Comparison of ENCODE assay signal across 8 cellular contexts in genomic region chr3:129413687-129414506, GRCh38. TPM values are rescaled to one million over a fixed set of nuclear protein-coding genes. Genes with fewer than 3 reads are reported as not detected.
DNase-seq lines count a peak whose midpoint lies in the region; ATAC-seq and TF ChIP-seq lines count a peak whose summit lies in the region.

No MANE protein-coding gene starts in this region.

- WGBS in adrenal gland, 4 donors: 32 to 43% (median 38%) methylated on average over 4 of the region's 4 CpGs
- WGBS in mesenchymal stem cell: 30% methylated on average over 3 of the region's 4 CpGs

- no peak overlapping the region for H3K4me3 Mint-ChIP-seq in T-helper 17 cell

- H3K9ac ChIP-seq in mesenchymal stem cell (ENCODE audit: low read length): peak overlapping the region; percentile 26

- H3K4me1 Mint-ChIP-seq in T-helper 17 cell: peaks cover 4% of the 10 kb centered on the region

- H3K4me2 ChIP-seq in mesenchymal stem cell (ENCODE audit: low read length, poor library complexity, severe bottlenecking): peak overlapping the region; percentile 51

- DNase-seq in adrenal gland (peak in 6 of 7 donors; percentile 59 to 76 (median 69)), mesenchymal stem cell (peak; percentile 98), NOMO-1 treated with dmso at 0.1 percent for 144 hours (lab: John Stamatoyannopoulos, UW; ENCODE audit: unreplicated experiment) (no peak), T-helper 17 cell (no peak), vagina (ENCODE audit: extremely low spot score in 2 of 2) (no peak)

- no peak overlapping the region for H3K27ac Mint-ChIP-seq in T-helper 17 cell

- no peaks in the 10 kb centered on the region for H3K79me1 ChIP-seq in mesenchymal stem cell (replicated peaks; ENCODE audit: low read length, poor library complexity, severe bottlenecking)

- intact Hi-C loops in adrenal gland (cut with DNase I): no loop called here
- intact Hi-C loops in vagina (cut with DNase I): no loop called here

- H3K9me3 ChIP-seq in adrenal gland (replicated peaks in 1 of 3) (no peaks in the 10 kb centered on the region), mesenchymal stem cell (ENCODE audit: control insufficient read depth, low read length) (no peaks in the 10 kb centered on the region), T-helper 17 cell (ENCODE audit: control insufficient read depth, low read length, poor library complexity, severe bottlenecking) (no peaks in the 10 kb centered on the region), vagina (no peaks in the 10 kb centered on the region)

- H3K27ac ChIP-seq in adrenal gland (peak overlapping the region in 4 of 5 donors; percentile 23 to 89 (median 80)), mesenchymal stem cell (ENCODE audit: low read length, poor library complexity, severe bottlenecking) (peak overlapping the region; percentile 93), vagina (no peak overlapping the region)

- no peak overlapping the region for H3K14ac ChIP-seq in mesenchymal stem cell (ENCODE audit: low read length in 2 of 2)

- peak overlapping the region; percentile 90 for H4K91ac ChIP-seq in mesenchymal stem cell (ENCODE audit: low read length)

- no peaks in the 10 kb centered on the region for H3K27me3 ChIP-seq in adrenal gland
- H3K27me3 ChIP-seq in mesenchymal stem cell (ENCODE audit: control insufficient read depth in 1 of 2, insufficient read depth in 1 of 2, low read length in 2 of 2): no peaks in the 10 kb centered on the region
- H3K27me3 ChIP-seq in vagina: no peaks in the 10 kb centered on the region

- H3K4ac ChIP-seq in mesenchymal stem cell (ENCODE audit: low read depth in 1 of 2, low read length in 2 of 2): peak overlapping the region; percentile 60 to 93

- peak overlapping the region; percentile 93 to 97 for H2BK12ac ChIP-seq in mesenchymal stem cell (ENCODE audit: low read length in 2 of 2)

- H2AFZ ChIP-seq in mesenchymal stem cell (ENCODE audit: low read depth, low read length): no peak overlapping the region

- H3K27me3 Mint-ChIP-seq in T-helper 17 cell: peaks cover 18% of the 10 kb centered on the region

- peak overlapping the region; percentile 35 for H2BK5ac ChIP-seq in mesenchymal stem cell (ENCODE audit: low read depth, low read length, poor library complexity, severe bottlenecking)

- H3K4me3 ChIP-seq in adrenal gland (no peak overlapping the region), mesenchymal stem cell (ENCODE audit: insufficient read depth in 1 of 2, low read depth in 1 of 2, low read length in 2 of 2) (no peak overlapping the region), vagina (no peak overlapping the region)

- H3K18ac ChIP-seq in mesenchymal stem cell (ENCODE audit: low read depth in 1 of 2, low read length in 2 of 2): peak overlapping the region; percentile 66 to 93

- H4K8ac ChIP-seq in mesenchymal stem cell (ENCODE audit: low read length): peak overlapping the region; percentile 27

- ATAC-seq in GM18511 (IDR thresholded peaks at IDR 0.05; ENCODE audit: unreplicated experiment) (peak; percentile 96), HG02938 (IDR thresholded peaks at IDR 0.05; ENCODE audit: unreplicated experiment) (peak; percentile 89), T-helper 17 cell (no peak), GM19395 (IDR thresholded peaks at IDR 0.05; ENCODE audit: unreplicated experiment) (no peak)

- TF ChIP-seq POLR2A in adrenal gland (IDR thresholded peaks at IDR 0.05): peak in 1 of 2 donors; percentile 38
- TF ChIP-seq POLR2A in vagina (IDR thresholded peaks at IDR 0.05): no peak

- TF ChIP-seq CTCF in adrenal gland (IDR thresholded peaks at IDR 0.05) (no peak), vagina (IDR thresholded peaks at IDR 0.05) (no peak)

- peak overlapping the region; percentile 4 for H2BK120ac ChIP-seq in mesenchymal stem cell (ENCODE audit: low read depth, low read length)

- H2BK15ac ChIP-seq in mesenchymal stem cell (ENCODE audit: low read depth, poor library complexity, severe bottlenecking): peak overlapping the region; percentile 73

- peak overlapping the region; percentile 92 for H2AK5ac ChIP-seq in mesenchymal stem cell (ENCODE audit: low read length, severe bottlenecking)

- H3K4me1 ChIP-seq in adrenal gland (replicated peaks in 1 of 2): peaks cover 8 to 26% of the 10 kb centered on the region in 2 donors
- H3K4me1 ChIP-seq in mesenchymal stem cell (ENCODE audit: control insufficient read depth, insufficient read depth, low read depth, low read length): peaks cover 14% of the 10 kb centered on the region
- H3K4me1 ChIP-seq in vagina: no peaks in the 10 kb centered on the region

- H3K23ac ChIP-seq in mesenchymal stem cell (ENCODE audit: low read length in 2 of 2): no peak overlapping the region

- no peaks in the 10 kb centered on the region for H3K36me3 ChIP-seq in adrenal gland (replicated peaks in 1 of 2)
- no peaks in the 10 kb centered on the region for H3K36me3 ChIP-seq in mesenchymal stem cell (ENCODE audit: control insufficient read depth in 1 of 2, insufficient read depth in 2 of 2, low read depth in 1 of 2, low read length in 2 of 2)
- H3K36me3 ChIP-seq in vagina: no peaks in the 10 kb centered on the region

- H3K36me3 Mint-ChIP-seq in T-helper 17 cell (ENCODE audit: low read depth): no peaks in the 10 kb centered on the region

RNA-seq across cellular contexts. Expression of gene EFCAB12, which starts 14.5 kb away (rescaled TPM):
- total RNA-seq in adrenal gland: 1 to 10 TPM in 2 of 8 donors, under 1 TPM in 5, not detected in 1; 0.17 to 1.3 (median 0.41) TPM
- 1 to 10 TPM in 2 of 3 donors, under 1 TPM in 1; 0.37 to 3.9 (median 2.8) TPM for polyA plus RNA-seq in adrenal gland
- polyA plus RNA-seq in mesenchymal stem cell (2013, experiment 1 of 2): 0.39 TPM
- 0.42 TPM for polyA plus RNA-seq in mesenchymal stem cell (2013, experiment 2 of 2)
- total RNA-seq in T-helper 17 cell: 1 to 10 TPM; 2.3 to 5.2 TPM
- not detected for total RNA-seq in vagina

RNA-seq across cellular contexts. Expression of gene MBD4, which starts 25.9 kb away (rescaled TPM):
- total RNA-seq in adrenal gland (10 to 100 TPM in 7 of 8 donors, 1 to 10 TPM in 1; 9.9 to 32.3 (median 25.4) TPM), T-helper 17 cell (10 to 100 TPM; 44.7 to 49.4 TPM), vagina (32.4 TPM)
- 10 to 100 TPM; 13.3 to 28.9 (median 13.4) TPM for polyA plus RNA-seq in adrenal gland
- 32.0 TPM for polyA plus RNA-seq in mesenchymal stem cell (2013, experiment 1 of 2)
- 31.3 TPM for polyA plus RNA-seq in mesenchymal stem cell (2013, experiment 2 of 2)

RNA-seq across cellular contexts. Expression of gene IFT122, which starts 26.1 kb away (rescaled TPM):
- total RNA-seq in adrenal gland (10 to 100 TPM; 18.2 to 38.4 (median 26.7) TPM), T-helper 17 cell (10 to 100 TPM; 20.1 to 22.8 TPM), vagina (33.4 TPM)
- 10 to 100 TPM; 15.7 to 23.9 (median 23.3) TPM for polyA plus RNA-seq in adrenal gland
- 8.0 TPM for polyA plus RNA-seq in mesenchymal stem cell (2013, experiment 1 of 2)
- polyA plus RNA-seq in mesenchymal stem cell (2013, experiment 2 of 2): 8.2 TPM

Comparison
In these comparisons a context has a peak if more than half of its experiments do, and no peak if none do; other contexts are left out.
1. ATAC-seq: peak in GM18511 (single experiment) and HG02938 (single experiment); none in T-helper 17 cell (single experiment) and GM19395 (single experiment).
2. DNase-seq: peak in adrenal gland (6 of 7) and mesenchymal stem cell (single experiment); none in NOMO-1 treated with dmso at 0.1 percent for 144 hours (single experiment), T-helper 17 cell (0 of 3) and vagina (0 of 2).